In genomic region chr4:55372259-55372658, GRCh38 we compare ENCODE assay signal across 18 cellular contexts.
DNase-seq lines count a peak whose midpoint lies in the region; TF ChIP-seq lines count a peak whose summit lies in the region.
"Had no signal": no experiment of that assay in that cellular context is flagged by ENCODE, and none has a peak within 500 bp of the region (broad histone marks: within the 10 kb centered on the region; RNA-seq: fewer than 3 reads in every experiment).

No MANE protein-coding gene starts in this region.

- peak; percentile 89 for DNase-seq in EH (ENCODE audit: low read depth)
- peak; percentile 88 for DNase-seq in fibroblast of mammary gland (ENCODE audit: low read depth)
- no peak for DNase-seq in nephron progenitor cell
- DNase-seq in T-helper 2 cell treated with Interferon-gamma antibody and Interleukin-4, amounts not matched to agents 5 μg/mL and 100 μg/mL, for 36 hours (ENCODE audit: low spot score): no peak
- no peak for DNase-seq in pons (ENCODE audit: low spot score)
- no peak for DNase-seq in COLO829 (ENCODE audit: low spot score)
- DNase-seq in NCI-H1417 (lab: John Stamatoyannopoulos, UW): no peak
- DNase-seq: ACHN; CD4-positive, alpha-beta T cell; DMS79 treated with DMSO at 0.1 percent for 48 hours; KG1; NCI-H1092 treated with DMSO at 0.1 percent for 48 hours; NCI-H1694 treated with DMSO at 0.1 percent for 48 hours; NCI-H446; NCI-H748 treated with DMSO at 0.1 percent for 48 hours; PC-9 had no signal

- no peaks in the 10 kb centered on the region for H3K4me1 Mint-ChIP-seq in nephron progenitor cell
- H3K4me1 Mint-ChIP-seq in T-helper 2 cell treated with Interferon-gamma antibody and Interleukin-4, amounts not matched to agents 5 μg/mL and 100 μg/mL, for 36 hours (ENCODE audit: low read depth): no peaks in the 10 kb centered on the region

- no peaks in the 10 kb centered on the region for H3K9me3 Mint-ChIP-seq in nephron progenitor cell
- no peaks in the 10 kb centered on the region for H3K9me3 Mint-ChIP-seq in T-helper 2 cell treated with Interferon-gamma antibody and Interleukin-4, amounts not matched to agents 5 μg/mL and 100 μg/mL, for 36 hours
- H3K9me3 Mint-ChIP-seq: CD4-positive, alpha-beta T cell had no signal

- peak overlapping the region; percentile 38 for H3K27ac ChIP-seq in angular gyrus (ENCODE audit: low read depth, low read length)
- H3K27ac ChIP-seq: HL-60, PC-9 had no signal

- peaks cover 10% of the 10 kb centered on the region for H3K36me3 Mint-ChIP-seq in nephron progenitor cell (ENCODE audit: low read depth)
- peaks cover 6% of the 10 kb centered on the region for H3K36me3 Mint-ChIP-seq in T-helper 2 cell treated with Interferon-gamma antibody and Interleukin-4, amounts not matched to agents 5 μg/mL and 100 μg/mL, for 36 hours (ENCODE audit: low read depth)

- H3K4me3 Mint-ChIP-seq in nephron progenitor cell: no peak overlapping the region
- H3K4me3 Mint-ChIP-seq in T-helper 2 cell treated with Interferon-gamma antibody and Interleukin-4, amounts not matched to agents 5 μg/mL and 100 μg/mL, for 36 hours: no peak overlapping the region
- H3K4me3 Mint-ChIP-seq: CD4-positive, alpha-beta T cell had no signal

- TF ChIP-seq CTCF in fibroblast of mammary gland (conservative IDR thresholded peaks at IDR 0.05; ENCODE audit: control insufficient read depth, insufficient read depth, low read depth, low read length) (no peak), nephron progenitor cell (IDR thresholded peaks at IDR 0.05) (no peak)

- H3K27ac Mint-ChIP-seq in nephron progenitor cell: peak overlapping the region; percentile 57
- no peak overlapping the region for H3K27ac Mint-ChIP-seq in T-helper 2 cell treated with Interferon-gamma antibody and Interleukin-4, amounts not matched to agents 5 μg/mL and 100 μg/mL, for 36 hours
- H3K27ac Mint-ChIP-seq: CD4-positive, alpha-beta T cell had no signal

- H3K4me3 ChIP-seq in fibroblast of mammary gland (ENCODE audit: control insufficient read depth, low read depth, low read length): no peak overlapping the region
- H3K4me3 ChIP-seq: PC-9 had no signal

- peaks cover 3% of the 10 kb centered on the region for H3K27me3 Mint-ChIP-seq in nephron progenitor cell (ENCODE audit: low read depth, poor library complexity)
- H3K27me3 Mint-ChIP-seq in T-helper 2 cell treated with Interferon-gamma antibody and Interleukin-4, amounts not matched to agents 5 μg/mL and 100 μg/mL, for 36 hours (ENCODE audit: low read depth): no peaks in the 10 kb centered on the region
- H3K27me3 Mint-ChIP-seq: CD4-positive, alpha-beta T cell had no signal

Comparison
In these comparisons a context has a peak if more than half of its experiments do, and no peak if none do; other contexts are left out.
1. DNase-seq: peak in EH (single experiment) and fibroblast of mammary gland (single experiment); none in nephron progenitor cell (single experiment), T-helper 2 cell treated with Interferon-gamma antibody and Interleukin-4, amounts not matched to agents 5 μg/mL and 100 μg/mL, for 36 hours (single experiment), pons (single experiment), COLO829 (single experiment) and NCI-H1417 (0 of 3).